Comparison of ENCODE assay signal across 23 cellular contexts in genomic region chr1:187943606-187944403, GRCh38.
A peak's percentile ranks its signal among the peaks of the same experiment; 100 is the strongest.
DNase-seq lines count a peak whose midpoint lies in the region; ATAC-seq lines count a peak whose summit lies in the region.
"Had no signal": no experiment of that assay in that cellular context is flagged by ENCODE, and none has a peak within 500 bp of the region (broad histone marks: within the 10 kb centered on the region; RNA-seq: fewer than 3 reads in every experiment).

No MANE protein-coding gene starts in this region.

- no peak overlapping the region for H3K4me2 ChIP-seq in Karpas-422 (ENCODE audit: low read depth, low read length, poor library complexity, severe bottlenecking)

- H3K27ac ChIP-seq in Karpas-422 (ENCODE audit: low read length), result no peak overlapping the region
- H3K27ac ChIP-seq: esophagus squamous epithelium, GM23248, tibial nerve had no signal

- no peaks in the 10 kb centered on the region for H3K79me2 ChIP-seq in Karpas-422 (ENCODE audit: low read length)

- H3K9ac ChIP-seq in Karpas-422 (ENCODE audit: low read length), result no peak overlapping the region
- H3K9ac ChIP-seq: GM23248 had no signal

- DNase-seq in SIG-M5 treated with dmso at 0.1 percent for 504 hours (lab: John Stamatoyannopoulos, UW; ENCODE audit: unreplicated experiment), result peak; percentile 51
- no peak for DNase-seq in SIG-M5 (lab: John Stamatoyannopoulos, UW)
- no peak for DNase-seq in Karpas-422
- peak; percentile 52 for DNase-seq in amniotic epithelial cell (ENCODE audit: low read depth)
- DNase-seq in renal cortical epithelial cell (ENCODE audit: low read depth), result peak; percentile 3
- no peak for DNase-seq in iPS-NIHi7 (ENCODE audit: extremely low spot score)
- no peak for DNase-seq in NCI-H2029 treated with DMSO at 0.1 percent for 48 hours (lab: John Stamatoyannopoulos, UW)
- DNase-seq: 8988T; activated CD4-positive, alpha-beta T cell treated with anti-CD3 and anti-CD28 coated beads, Interleukin-2, amount 50 U/mL, for 48 hours; activated naive CD4-positive, alpha-beta T cell treated with anti-CD3 and anti-CD28 coated beads for 36 hours; amniotic stem cell; Caco-2; cerebellar nuclear complex; DMS79; esophagus squamous epithelium; GM23248; left cardiac atrium; stimulated activated CD4-positive, alpha-beta T cell treated with anti-CD3 and anti-CD28 coated beads, Interleukin-15, amount 100 ng/mL, for 24 hours; stimulated activated CD4-positive, alpha-beta T cell treated with anti-CD3 and anti-CD28 coated beads, Interleukin-4, amount 100 ng/mL, for 4 hours; T-helper 17 cell had no signal

- no peaks in the 10 kb centered on the region; the same call in 1 of the 2 replicates for H3K9me3 ChIP-seq in Karpas-422 (ENCODE audit: low read length)

- H3K27me3 ChIP-seq in Karpas-422 (ENCODE audit: low read length), result no peaks in the 10 kb centered on the region
- H3K27me3 ChIP-seq: esophagus squamous epithelium, tibial nerve had no signal

- ATAC-seq in GM18873 (IDR thresholded peaks at IDR 0.05; ENCODE audit: low FRiP score, unreplicated experiment), result no peak
- ATAC-seq: activated CD4-positive, CD25-positive, alpha-beta regulatory T cell treated with anti-CD3 and anti-CD28 coated beads, Interleukin-2, amount 50 U/mL, for 24 hours; left cardiac atrium; T-helper 17 cell had no signal

- H3K36me3 ChIP-seq in Karpas-422 (ENCODE audit: insufficient read depth, low read length), result no peaks in the 10 kb centered on the region
- H3K36me3 ChIP-seq: esophagus squamous epithelium, tibial nerve had no signal

- no peaks in the 10 kb centered on the region for H3K9me2 ChIP-seq in Karpas-422 (replicated peaks; ENCODE audit: insufficient read depth, low read length)

- peak overlapping the region; percentile 71; the same call in 1 of the 2 replicates for H2AFZ ChIP-seq in Karpas-422 (ENCODE audit: low read length)
- H2AFZ ChIP-seq: GM23248 had no signal

- no peaks in the 10 kb centered on the region for H3K4me1 ChIP-seq in Karpas-422 (ENCODE audit: low read length)
- H3K4me1 ChIP-seq: Caco-2, esophagus squamous epithelium, tibial nerve had no signal

- H4K20me1 ChIP-seq in Karpas-422 (ENCODE audit: insufficient read depth, low read depth, low read length), result no peaks in the 10 kb centered on the region

- H3K4me3 ChIP-seq in Karpas-422 (ENCODE audit: low read length), result no peak overlapping the region
- H3K4me3 ChIP-seq: esophagus squamous epithelium, GM23248, tibial nerve had no signal

Comparison
In these comparisons a context has a peak if more than half of its experiments do, and no peak if none do; other contexts are left out.
1. DNase-seq: peak in SIG-M5 treated with dmso at 0.1 percent for 504 hours (single experiment), amniotic epithelial cell (single experiment) and renal cortical epithelial cell (single experiment); none in SIG-M5 (single experiment), Karpas-422 (single experiment), iPS-NIHi7 (single experiment) and NCI-H2029 treated with DMSO at 0.1 percent for 48 hours (single experiment).